ENCODE assay signal across 1 cellular context in genomic region chrX:130060122-130061069, GRCh38.
TF ChIP-seq lines count a peak whose summit lies in the region.

No MANE protein-coding gene starts in this region.

TF ChIP-seq in HepG2, 621 proteins besides CTCF, POLR2A, EP300 and RAD21 (continued from another document and continues in another):
- TF ChIP-seq ZBED4 (CRISPR knock-in tag; IDR thresholded peaks at IDR 0.05; ENCODE audit: borderline replicate concordance) = peak; percentile 53; the same call in 1 of the 2 replicates
- TF ChIP-seq NONO (IDR thresholded peaks at IDR 0.05) = no peak
- peak; percentile 52; the same call in 1 of the 2 replicates for TF ChIP-seq NONO (CRISPR knock-in tag; conservative IDR thresholded peaks at IDR 0.05)
- no peak for TF ChIP-seq DMAP1 (CRISPR knock-in tag; IDR thresholded peaks at IDR 0.05)
- no peak for TF ChIP-seq NR1H2 (CRISPR knock-in tag; IDR thresholded peaks at IDR 0.05; ENCODE audit: borderline replicate concordance, low read depth)
- no peak for TF ChIP-seq ZNF503 (CRISPR knock-in tag; IDR thresholded peaks at IDR 0.05)
- TF ChIP-seq ZNF589 (CRISPR knock-in tag; conservative IDR thresholded peaks at IDR 0.05) = no peak
- peak; percentile 16 for TF ChIP-seq XRCC5 (optimal IDR thresholded peaks at IDR 0.05; ENCODE audit: low read length)
- no peak for TF ChIP-seq ZKSCAN1 (IDR thresholded peaks at IDR 0.05; ENCODE audit: low read length)
- peak; percentile 55; the same call in 1 of the 2 replicates for TF ChIP-seq ZNF691 (CRISPR knock-in tag; IDR thresholded peaks at IDR 0.05; ENCODE audit: borderline replicate concordance, low read depth)
- TF ChIP-seq ZNF703 (CRISPR knock-in tag; IDR thresholded peaks at IDR 0.05; ENCODE audit: borderline replicate concordance) = no peak
- no peak for TF ChIP-seq SCMH1 (CRISPR knock-in tag; IDR thresholded peaks at IDR 0.05; ENCODE audit: borderline replicate concordance)
- no peak for TF ChIP-seq FOXJ3 (CRISPR knock-in tag; IDR thresholded peaks at IDR 0.05; ENCODE audit: borderline replicate concordance)
- no peak for TF ChIP-seq REPIN1 (CRISPR knock-in tag; IDR thresholded peaks at IDR 0.05; ENCODE audit: borderline replicate concordance, low read depth)
- no peak for TF ChIP-seq CSRNP1 (CRISPR knock-in tag; IDR thresholded peaks at IDR 0.05)
- TF ChIP-seq ZNF230 (CRISPR knock-in tag; IDR thresholded peaks at IDR 0.05) = peak; percentile 38; the same call in 1 of the 2 replicates
- no peak for TF ChIP-seq STAT6 (CRISPR knock-in tag; IDR thresholded peaks at IDR 0.05; ENCODE audit: borderline replicate concordance)
- 0 out of 2 replicates have a peak, but pooled peaks have one; percentile 18 for TF ChIP-seq ZSCAN25 (CRISPR knock-in tag; IDR thresholded peaks at IDR 0.05)
- TF ChIP-seq ZNF775 (CRISPR knock-in tag; IDR thresholded peaks at IDR 0.05; ENCODE audit: borderline replicate concordance) = no peak
- no peak for TF ChIP-seq ZNF460 (CRISPR knock-in tag; IDR thresholded peaks at IDR 0.05; ENCODE audit: borderline replicate concordance)
- no peak for TF ChIP-seq ZNF383 (CRISPR knock-in tag; IDR thresholded peaks at IDR 0.05; ENCODE audit: borderline replicate concordance)
- TF ChIP-seq ZNF44 (CRISPR knock-in tag; IDR thresholded peaks at IDR 0.05) = no peak
- 0 out of 2 replicates have a peak, but pooled peaks have one; percentile 35 for TF ChIP-seq ZNF501 (CRISPR knock-in tag; IDR thresholded peaks at IDR 0.05)
- peak; percentile 40; the same call in 1 of the 2 replicates for TF ChIP-seq ETV5 (CRISPR knock-in tag; IDR thresholded peaks at IDR 0.05; ENCODE audit: borderline replicate concordance)
- no peak for TF ChIP-seq HNF1A (IDR thresholded peaks at IDR 0.05; ENCODE audit: low read depth)
- peak; percentile 13; the same call in 1 of the 2 replicates for TF ChIP-seq HNF1A (CRISPR knock-in tag; IDR thresholded peaks at IDR 0.05; ENCODE audit: borderline replicate concordance)
- TF ChIP-seq ATRX (CRISPR knock-in tag; IDR thresholded peaks at IDR 0.05; ENCODE audit: borderline replicate concordance) = no peak
- no peak for TF ChIP-seq PCBP1 (IDR thresholded peaks at IDR 0.05; ENCODE audit: borderline replicate concordance, low read depth, low read length)
- peak; percentile 63; the same call in 1 of the 3 replicates for TF ChIP-seq MXI1 (IDR thresholded peaks at IDR 0.05; ENCODE audit: borderline replicate concordance, low read depth, low read length)
- peak; percentile 76 for TF ChIP-seq PATZ1 (CRISPR knock-in tag; IDR thresholded peaks at IDR 0.05)
- TF ChIP-seq MED13 (CRISPR knock-in tag; IDR thresholded peaks at IDR 0.05) = no peak
- no peak for TF ChIP-seq NR2C2 (CRISPR knock-in tag; IDR thresholded peaks at IDR 0.05; ENCODE audit: borderline replicate concordance)
- no peak for TF ChIP-seq DRAP1 (CRISPR knock-in tag; IDR thresholded peaks at IDR 0.05)
- TF ChIP-seq HOXA3 (CRISPR knock-in tag; IDR thresholded peaks at IDR 0.05) = peak; percentile 63; the same call in 1 of the 2 replicates
- TF ChIP-seq NFKB2 (CRISPR knock-in tag; IDR thresholded peaks at IDR 0.05; ENCODE audit: borderline replicate concordance) = peak; percentile 44; the same call in 1 of the 2 replicates
- TF ChIP-seq HOMEZ (CRISPR knock-in tag; IDR thresholded peaks at IDR 0.05; ENCODE audit: low read depth) = no peak
- no peak for TF ChIP-seq NFATC3 (CRISPR knock-in tag; IDR thresholded peaks at IDR 0.05)
- TF ChIP-seq PAF1 (CRISPR knock-in tag; IDR thresholded peaks at IDR 0.05) = no peak
- TF ChIP-seq GPBP1L1 (CRISPR knock-in tag; IDR thresholded peaks at IDR 0.05) = no peak
